1 cellular context compared by ENCODE assay signal in genomic region chr9:35745569-35745968, GRCh38.
TF ChIP-seq lines count a peak whose summit lies in the region.

No MANE protein-coding gene starts in this region.

TF ChIP-seq in GM12878, 131 proteins besides CTCF, POLR2A, EP300 and RAD21:
- TF ChIP-seq RAD51 (IDR thresholded peaks at IDR 0.05) (no peak), RFX5 (IDR thresholded peaks at IDR 0.05; ENCODE audit: low read depth, low read length) (no peak), ZBED1 (IDR thresholded peaks at IDR 0.05; ENCODE audit: borderline replicate concordance) (no peak), BRCA1 (IDR thresholded peaks at IDR 0.05; ENCODE audit: low read depth, low read length) (no peak), PAX5 (IDR thresholded peaks at IDR 0.05; ENCODE audit: borderline replicate concordance, low read depth, low read length) (no peak), EED (IDR thresholded peaks at IDR 0.05; ENCODE audit: low read depth) (no peak), LARP7 (IDR thresholded peaks at IDR 0.05) (no peak)
